Comparison of ENCODE assay signal across 1 cellular context in genomic region chr10:127485153-127485857, GRCh38.
TF ChIP-seq lines count a peak whose summit lies in the region.

No MANE protein-coding gene starts in this region.

TF ChIP-seq in HEK293, 187 proteins besides CTCF, POLR2A, EP300 and RAD21 (continued from another document):
- TF ChIP-seq ZNF280D (tag by site-specific recombination; IDR thresholded peaks at IDR 0.05): no peak
- no peak for TF ChIP-seq ZNF274 (IDR thresholded peaks at IDR 0.05; ENCODE audit: low read length)
- TF ChIP-seq ZNF274 (tag by site-specific recombination; IDR thresholded peaks at IDR 0.05; ENCODE audit: borderline replicate concordance): no peak
- TF ChIP-seq ZNF394 (tag by site-specific recombination; IDR thresholded peaks at IDR 0.05; ENCODE audit: borderline replicate concordance): no peak
- TF ChIP-seq ZNF169 (tag by site-specific recombination; IDR thresholded peaks at IDR 0.05): no peak
- peak; percentile 93 for TF ChIP-seq REST (tag by site-specific recombination; IDR thresholded peaks at IDR 0.05)
- no peak for TF ChIP-seq ZNF266 (tag by site-specific recombination; IDR thresholded peaks at IDR 0.05; ENCODE audit: low read depth)
- TF ChIP-seq ZNF26 (tag by site-specific recombination; IDR thresholded peaks at IDR 0.05): no peak
- no peak for TF ChIP-seq ZNF692 (tag by site-specific recombination; IDR thresholded peaks at IDR 0.05)
- no peak for TF ChIP-seq SALL2 (tag by site-specific recombination; IDR thresholded peaks at IDR 0.05; ENCODE audit: borderline replicate concordance)
- TF ChIP-seq ZEB2 (tag by site-specific recombination; IDR thresholded peaks at IDR 0.05): no peak
- TF ChIP-seq GLIS2 (tag by site-specific recombination; IDR thresholded peaks at IDR 0.05): no peak
- TF ChIP-seq ZNF571 (tag by site-specific recombination; IDR thresholded peaks at IDR 0.05): no peak
TF ChIP-seq in HEK293: peak in this region for 3.
